17 cellular contexts compared by ENCODE assay signal in genomic region chr12:19597304-19598066, GRCh38.
A peak's percentile ranks its signal among the peaks of the same experiment; 100 is the strongest.
DNase-seq lines count a peak whose midpoint lies in the region; ATAC-seq, FAIRE-seq and TF ChIP-seq lines count a peak whose summit lies in the region.
"Had no signal": no experiment of that assay in that cellular context is flagged by ENCODE, and none has a peak within 500 bp of the region (broad histone marks: within the 10 kb centered on the region; RNA-seq: fewer than 3 reads in every experiment).

No MANE protein-coding gene starts in this region.

- H3K79me2 ChIP-seq in GM23338 (replicated peaks; ENCODE audit: insufficient read depth) (no peaks in the 10 kb centered on the region), H1 (ENCODE audit: control insufficient read depth in 1 of 2, insufficient read depth in 2 of 2, low read length in 2 of 2) (no peaks in the 10 kb centered on the region), neural progenitor cell (ENCODE audit: low read depth) (no peaks in the 10 kb centered on the region)

- H3K27ac ChIP-seq in GM23338 (ENCODE audit: low read depth) (no peak overlapping the region), H1 (ENCODE audit: low read depth, low read length) (no peak overlapping the region), neural progenitor cell (no peak overlapping the region)
- H3K27ac ChIP-seq: HL-60 had no signal

- no peak overlapping the region for H2BK20ac ChIP-seq in H1 (ENCODE audit: low read length)

- H3K36me3 ChIP-seq in GM23338 (ENCODE audit: insufficient read depth) (no peaks in the 10 kb centered on the region), H1 (ENCODE audit: control insufficient read depth in 2 of 4, insufficient read depth in 4 of 4, low read length in 3 of 4) (no peaks in the 10 kb centered on the region), neural progenitor cell (no peaks in the 10 kb centered on the region)

- ATAC-seq in GM23338: peak; percentile 90
- no peak for ATAC-seq in HG02571 (IDR thresholded peaks at IDR 0.05; ENCODE audit: unreplicated experiment)
- ATAC-seq: HCT116 had no signal

- H3K4me1 ChIP-seq in GM23338 (ENCODE audit: insufficient read depth) (peaks cover 24% of the 10 kb centered on the region), H1 (replicated peaks in 1 of 4; ENCODE audit: control insufficient read depth in 3 of 4, insufficient read depth in 4 of 4, low read length in 3 of 4) (peaks cover 0 to 7% (median 3%) of the 10 kb centered on the region in 4 experiments; a peak in 4 of 7 replicates), neural progenitor cell (peaks cover 23% of the 10 kb centered on the region)

- H4K91ac ChIP-seq in H1 (replicated peaks; ENCODE audit: insufficient read length, low read length): no peak overlapping the region

- H3K14ac ChIP-seq in H1 (ENCODE audit: insufficient read length): no peak overlapping the region

- peak overlapping the region; percentile 4; the same call in 1 of the 3 replicates for H3K4me3 Mint-ChIP-seq in GM23338
- H3K4me3 Mint-ChIP-seq in neural progenitor cell: no peak overlapping the region
- H3K4me3 Mint-ChIP-seq: CD4-positive, CD25-positive, alpha-beta regulatory T cell had no signal

- H2BK15ac ChIP-seq in H1 (ENCODE audit: low read length): no peak overlapping the region

- H2AFZ ChIP-seq in GM23338 (no peak overlapping the region), H1 (ENCODE audit: low read length) (0 out of 2 replicates have a peak overlapping the region, but pooled peaks have one; percentile 1), neural progenitor cell (replicated peaks) (no peak overlapping the region)

- H4K20me1 ChIP-seq in GM23338 (replicated peaks; ENCODE audit: insufficient read depth) (no peaks in the 10 kb centered on the region), H1 (replicated peaks in 1 of 2; ENCODE audit: control insufficient read depth in 1 of 2, insufficient read depth in 2 of 2, low read length in 2 of 2) (no peaks in the 10 kb centered on the region), neural progenitor cell (ENCODE audit: low read depth) (no peaks in the 10 kb centered on the region)

- POLR2A ChIA-PET in H1 (lab: Charles Lee; ENCODE audit: partially characterized antibody): interaction anchor here (1.4 kb wide), 1 partner anchor 27 kb away, joined by 3 read pairs; no protein-coding TSS in a partner anchor

- DNase-seq in GM23338 (ENCODE audit: low spot score): peak; percentile 54
- peak; percentile 40 for DNase-seq in NCI-H1048 (lab: John Stamatoyannopoulos, UW)
- DNase-seq in H1 (ENCODE audit: low read depth in 1 of 2, low spot score in 2 of 2): no peak
- DNase-seq in neural progenitor cell (ENCODE audit: low spot score): peak; percentile 47
- no peak for DNase-seq in NOMO-1 treated with DMSO at 0.1 percent for 48 hours (lab: John Stamatoyannopoulos, UW; ENCODE audit: unreplicated experiment)
- DNase-seq in DMS79 (lab: John Stamatoyannopoulos, UW): no peak
- DNase-seq in DMS 273 (lab: John Stamatoyannopoulos, UW; ENCODE audit: unreplicated experiment): no peak
- DNase-seq: ACHN; CD4-positive, CD25-positive, alpha-beta regulatory T cell; KBM-7; NCI-H146; NCI-H2081 treated with DMSO at 0.1 percent for 48 hours; NCI-H524 treated with DMSO at 0.1 percent for 48 hours; Right ventricle myocardium superior had no signal

- H3K4me3 ChIP-seq in GM23338 (no peak overlapping the region), H1 (ENCODE audit: extremely low read depth in 1 of 4, insufficient read depth in 2 of 4, low read depth in 3 of 4, low read length in 4 of 4) (peak overlapping the region in 2 of 4 experiments; percentile 7 to 12; a peak in 2 of 8 replicates), neural progenitor cell (peak overlapping the region; percentile 15)

- H3K9me3 Mint-ChIP-seq in GM23338 (no peaks in the 10 kb centered on the region), neural progenitor cell (no peaks in the 10 kb centered on the region)
- H3K9me3 Mint-ChIP-seq: CD4-positive, CD25-positive, alpha-beta regulatory T cell had no signal

- TF ChIP-seq RAD21 in H1 (IDR thresholded peaks at IDR 0.05 in 1 of 2, conservative IDR thresholded peaks at IDR 0.05 in 1 of 2; ENCODE audit: low read depth in 2 of 2, low read length in 2 of 2): no peak

- H3K23me2 ChIP-seq in H1 (ENCODE audit: low read depth, low read length): no peaks in the 10 kb centered on the region

- 0 out of 2 replicates have a peak, but pooled peaks cover 5% of the 10 kb centered on the region for H3K9me2 ChIP-seq in GM23338 (ENCODE audit: insufficient read depth)

- H2AK5ac ChIP-seq in H1 (ENCODE audit: low read depth, low read length): no peak overlapping the region

- peaks cover 24% of the 10 kb centered on the region for H3K4me1 Mint-ChIP-seq in GM23338
- H3K4me1 Mint-ChIP-seq in neural progenitor cell: peaks cover 11% of the 10 kb centered on the region
- H3K4me1 Mint-ChIP-seq: CD4-positive, CD25-positive, alpha-beta regulatory T cell had no signal

- peak; percentile 94 for FAIRE-seq in H1 (lab: Jason Lieb, UNC)

- TF ChIP-seq CTCF in GM23338 (conservative IDR thresholded peaks at IDR 0.05; ENCODE audit: low read depth in 2 of 2) (no peak), H1 (IDR thresholded peaks at IDR 0.05; ENCODE audit: control extremely low read depth in 1 of 3, insufficient read depth in 1 of 3, low read depth in 1 of 3, low read length in 3 of 3) (no peak), neural progenitor cell (IDR thresholded peaks at IDR 0.05) (no peak)

- no peak for TF ChIP-seq POLR2A in H1 (IDR thresholded peaks at IDR 0.05; ENCODE audit: control extremely low read depth in 1 of 2, low read depth in 2 of 2, low read length in 2 of 2)

- H3K23ac ChIP-seq in H1 (ENCODE audit: insufficient read length): no peak overlapping the region

- H3K9ac ChIP-seq in H1 (replicated peaks in 1 of 4; ENCODE audit: extremely low read depth in 1 of 4, low read depth in 3 of 4, low read length in 3 of 4) (no peak overlapping the region), neural progenitor cell (no peak overlapping the region)

- H2BK5ac ChIP-seq in H1 (ENCODE audit: low read depth, low read length): peak overlapping the region; percentile 39; the same call in 1 of the 2 replicates

- no peak overlapping the region for H2BK120ac ChIP-seq in H1 (replicated peaks; ENCODE audit: low read depth, low read length)

- H4K5ac ChIP-seq in H1 (ENCODE audit: insufficient read length, low read depth, low read length): no peak overlapping the region

- no peaks in the 10 kb centered on the region for H3K79me1 ChIP-seq in H1 (ENCODE audit: low read depth, low read length)

- H3K4me2 ChIP-seq in GM23338 (peak overlapping the region; percentile 44; the same call in 1 of the 2 replicates), H1 (ENCODE audit: insufficient read depth in 1 of 2, low read depth in 2 of 2, low read length in 2 of 2) (peak overlapping the region; percentile 47 to 62; a peak in 3 of 4 replicates), neural progenitor cell (peak overlapping the region; percentile 70)

- H2BK12ac ChIP-seq in H1 (ENCODE audit: low read depth, low read length): no peak overlapping the region

- no peaks in the 10 kb centered on the region for H3F3A ChIP-seq in GM23338 (replicated peaks; ENCODE audit: low read depth)
- no peaks in the 10 kb centered on the region for H3F3A ChIP-seq in neural progenitor cell (ENCODE audit: low read depth)

- H3K27ac Mint-ChIP-seq in GM23338 (peak overlapping the region; percentile 25; the same call in 1 of the 2 replicates), neural progenitor cell (no peak overlapping the region)
- H3K27ac Mint-ChIP-seq: CD4-positive, CD25-positive, alpha-beta regulatory T cell had no signal

- H3K9me3 ChIP-seq in H1 (ENCODE audit: insufficient read depth in 2 of 2, low read depth in 1 of 2, low read length in 1 of 2) (no peaks in the 10 kb centered on the region), neural progenitor cell (ENCODE audit: low read depth) (no peaks in the 10 kb centered on the region)

- no peak for TF ChIP-seq EP300 in H1 (IDR thresholded peaks at IDR 0.05; ENCODE audit: borderline replicate concordance in 1 of 2, low read depth in 2 of 2, low read length in 2 of 2)

- 47% methylated on average over 9 of the region's 9 CpGs; no CpG with 5 or more reads in 1 of the 2 experiments for WGBS in H1 (ENCODE audit: extremely low coverage in 1 of 2, insufficient coverage in 1 of 2, insufficient read length in 1 of 2, insufficient replicate concordance in 2 of 2, low coverage in 1 of 2, low lambda C conversion rate in 2 of 2, missing lambda C conversion rate in 1 of 2), 2 experiments

- H4K8ac ChIP-seq in H1 (ENCODE audit: extremely low read depth, insufficient read depth, low read length): no peak overlapping the region

- CTCF ChIA-PET in H1 (lab: Charles Lee; ENCODE audit: partially characterized antibody): interaction anchor here (0.8 to 1.1 kb wide), 2 partner anchors 14 to 20 kb away, joined by 3 read pairs; no protein-coding TSS in a partner anchor

- H3K4ac ChIP-seq in H1 (replicated peaks; ENCODE audit: insufficient read length, low read depth, low read length): no peak overlapping the region

- H3K56ac ChIP-seq in H1 (replicated peaks; ENCODE audit: insufficient read length, low read depth, low read length): no peak overlapping the region

- H3K18ac ChIP-seq in H1 (ENCODE audit: extremely low read depth, low read length): no peak overlapping the region; the same call in 1 of the 2 replicates

- H3K27me3 ChIP-seq in GM23338 (ENCODE audit: insufficient read depth) (no peaks in the 10 kb centered on the region), H1 (replicated peaks in 1 of 4; ENCODE audit: control insufficient read depth in 3 of 4, extremely low read depth in 1 of 4, insufficient read depth in 3 of 4, low read length in 3 of 4) (no peaks in the 10 kb centered on the region), neural progenitor cell (no peaks in the 10 kb centered on the region)

- H3K36me3 Mint-ChIP-seq in GM23338 (ENCODE audit: low read depth) (no peaks in the 10 kb centered on the region), neural progenitor cell (no peaks in the 10 kb centered on the region)
- H3K36me3 Mint-ChIP-seq: CD4-positive, CD25-positive, alpha-beta regulatory T cell had no signal

- peaks cover 2% of the 10 kb centered on the region for H3K27me3 Mint-ChIP-seq in GM23338 (ENCODE audit: insufficient read depth, low read depth, poor library complexity)
- H3K27me3 Mint-ChIP-seq in neural progenitor cell (ENCODE audit: insufficient read depth, low read depth): no peaks in the 10 kb centered on the region
- H3K27me3 Mint-ChIP-seq: CD4-positive, CD25-positive, alpha-beta regulatory T cell had no signal

TF ChIP-seq in GM23338, 12 proteins besides CTCF, POLR2A, EP300 and RAD21 (continues in another document):
- no peak for TF ChIP-seq ZNF114 (CRISPR knock-in tag; IDR thresholded peaks at IDR 0.05)
- TF ChIP-seq EZH2phosphoT487 (IDR thresholded peaks at IDR 0.05; ENCODE audit: unreplicated experiment): no peak
- no peak for TF ChIP-seq NANOG (IDR thresholded peaks at IDR 0.05; ENCODE audit: borderline replicate concordance)

TF ChIP-seq in H1, 55 proteins besides CTCF, POLR2A, EP300 and RAD21 (continues in another document):
- TF ChIP-seq, protein P1, sequence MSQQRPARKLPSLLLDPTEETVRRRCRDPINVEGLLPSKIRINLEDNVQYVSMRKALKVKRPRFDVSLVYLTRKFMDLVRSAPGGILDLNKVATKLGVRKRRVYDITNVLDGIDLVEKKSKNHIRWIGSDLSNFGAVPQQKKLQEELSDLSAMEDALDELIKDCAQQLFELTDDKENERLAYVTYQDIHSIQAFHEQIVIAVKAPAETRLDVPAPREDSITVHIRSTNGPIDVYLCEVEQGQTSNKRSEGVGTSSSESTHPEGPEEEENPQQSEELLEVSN (IDR thresholded peaks at IDR 0.05): no peak

Comparison
In these comparisons a context has a peak if more than half of its experiments do, and no peak if none do; other contexts are left out.
1. DNase-seq: peak in GM23338 (single experiment), NCI-H1048 (single experiment) and neural progenitor cell (single experiment); none in H1 (0 of 2), NOMO-1 treated with DMSO at 0.1 percent for 48 hours (single experiment), DMS79 (single experiment) and DMS 273 (single experiment).
2. Peak in every context shown above with its lines, with median percentiles within 50 percentile points of each other: H3K4me2 ChIP-seq.